ENCODE assay signal across 8 cellular contexts in genomic region chr9:74951725-74952151, GRCh38. TPM values are rescaled to one million over a fixed set of nuclear protein-coding genes. Genes with fewer than 3 reads are reported as not detected.
DNase-seq lines count a peak whose midpoint lies in the region; ATAC-seq and TF ChIP-seq lines count a peak whose summit lies in the region.

No MANE protein-coding gene starts in this region.

- WGBS in H9 (ENCODE audit: extremely low coverage, insufficient read length, low lambda C conversion rate), result no CpG with 5 or more reads among the region's 30 CpGs

- no peak overlapping the region for H2BK20ac ChIP-seq in H9 (ENCODE audit: low read depth, low read length, poor library complexity, severe bottlenecking)

- H3K4ac ChIP-seq in H9 (ENCODE audit: low read depth, low read length), result no peak overlapping the region

- H3K36me3 Mint-ChIP-seq in H9 (ENCODE audit: insufficient read depth in 1 of 3, low read depth in 3 of 3), result peaks cover 0 to 4% (median 3%) of the 10 kb centered on the region in 3 experiments; a peak in 4 of 7 replicates
- peaks cover 26% of the 10 kb centered on the region for H3K36me3 Mint-ChIP-seq in activated CD4-positive, alpha-beta T cell treated with anti-CD3 and anti-CD28 coated beads for 36 hours (ENCODE audit: low read depth)

- H4K8ac ChIP-seq in H9 (replicated peaks; ENCODE audit: insufficient read length, low read depth, low read length), result no peak overlapping the region

- DNase-seq in GM04504 (ENCODE audit: low read depth), result peak; percentile 3
- DNase-seq in H9, result peak; percentile 46
- DNase-seq in MG63, result peak; percentile 20
- DNase-seq in activated CD4-positive, alpha-beta T cell treated with anti-CD3 and anti-CD28 coated beads for 36 hours, result peak; percentile 65
- DNase-seq in choroid plexus epithelial cell (ENCODE audit: low read depth), result peak; percentile 20
- peak; percentile 58 to 93 for DNase-seq in left lung
- DNase-seq in stimulated activated CD4-positive, alpha-beta T cell treated with anti-CD3 and anti-CD28 coated beads, Interleukin-2, amount 100 ng/mL, for 4 hours (ENCODE audit: low read depth), result peak; percentile 7
- DNase-seq in dedifferentiated amniotic fluid mesenchymal stem cell (ENCODE audit: extremely low spot score), result no peak

- no peak overlapping the region for H2BK15ac ChIP-seq in H9 (ENCODE audit: low read depth, low read length)

- H2AFZ ChIP-seq in H9 (ENCODE audit: low read length), result no peak overlapping the region

- no peak overlapping the region for H4K5ac ChIP-seq in H9 (ENCODE audit: insufficient read length, low read depth, low read length)

- ATAC-seq in activated CD4-positive, alpha-beta T cell treated with anti-CD3 and anti-CD28 coated beads for 36 hours, result peak; percentile 28
- peak; percentile 41 for ATAC-seq in left lung

- H3K9ac ChIP-seq in H9 (ENCODE audit: extremely low read depth, insufficient read length, low read length), result peak overlapping the region; percentile 57

- no peak overlapping the region for H2BK5ac ChIP-seq in H9 (ENCODE audit: insufficient read length, low read length)

- H3T11ph ChIP-seq in H9 (ENCODE audit: low read length), result no peak overlapping the region

- peak overlapping the region; percentile 93 to 98 for H3K4me3 Mint-ChIP-seq in H9
- peak overlapping the region; percentile 93 for H3K4me3 Mint-ChIP-seq in activated CD4-positive, alpha-beta T cell treated with anti-CD3 and anti-CD28 coated beads for 36 hours

- peaks cover 4% of the 10 kb centered on the region for H3K27me3 Mint-ChIP-seq in H9 (ENCODE audit: low read depth)
- H3K27me3 Mint-ChIP-seq in activated CD4-positive, alpha-beta T cell treated with anti-CD3 and anti-CD28 coated beads for 36 hours, result no peaks in the 10 kb centered on the region

- intact Hi-C loops in activated CD4-positive, alpha-beta T cell treated with anti-CD3 and anti-CD28 coated beads for 36 hours (cut with DNase I, micrococcal nuclease), result loop anchor here (1.0 to 10.0 kb wide), 10 partner anchors 77 to 1817 kb away; partner anchors contain the start of genes CARNMT1 (in 2 of the 2), NMRK1 (in 2 of the 2), OSTF1 (in 2 of the 2) and RFK (in 1 of the 2)
- intact Hi-C loops in left lung (cut with DNase I), result no loop called here

- H2BK120ac ChIP-seq in H9 (ENCODE audit: low read depth, low read length, poor library complexity, severe bottlenecking), result no peak overlapping the region

- TF ChIP-seq CTCF in H9 (conservative IDR thresholded peaks at IDR 0.05) (no peak), choroid plexus epithelial cell (conservative IDR thresholded peaks at IDR 0.05; ENCODE audit: low read depth, low read length) (no peak), left lung (IDR thresholded peaks at IDR 0.05) (no peak)

- no peaks in the 10 kb centered on the region for H3K79me2 ChIP-seq in H9 (ENCODE audit: insufficient read depth, low read length)

- no peak overlapping the region for H4K91ac ChIP-seq in H9 (ENCODE audit: insufficient read length, low read depth, low read length)

- H3K27ac ChIP-seq in H9 (ENCODE audit: insufficient read length, low read depth, low read length), result no peak overlapping the region
- H3K27ac ChIP-seq in left lung, result peak overlapping the region; percentile 92 to 99

- POLR2A ChIA-PET in activated CD4-positive, alpha-beta T cell treated with anti-CD3 and anti-CD28 coated beads for 36 hours (lab: Charles Lee), result interaction anchor here (0.6 to 1.5 kb wide), 4 partner anchors 75 to 609 kb away, joined by 3 to 4 read pairs (median 4); partner anchors contain the start of genes CARNMT1, NMRK1 and OSTF1

- H2BK12ac ChIP-seq in H9 (ENCODE audit: insufficient read length, low read depth, low read length), result no peak overlapping the region

- no peaks in the 10 kb centered on the region; the same call in 1 of the 2 replicates for H3K4me1 ChIP-seq in H9 (ENCODE audit: insufficient read depth, low read length)
- peaks cover 0 to 14% of the 10 kb centered on the region in 2 donors for H3K4me1 ChIP-seq in left lung

- no peaks in the 10 kb centered on the region for H3K9me3 Mint-ChIP-seq in H9
- no peaks in the 10 kb centered on the region for H3K9me3 Mint-ChIP-seq in activated CD4-positive, alpha-beta T cell treated with anti-CD3 and anti-CD28 coated beads for 36 hours (ENCODE audit: low read depth)

- H3K36me3 ChIP-seq in MG63 (no peaks in the 10 kb centered on the region; the same call in 1 of the 2 replicates), left lung (no peaks in the 10 kb centered on the region)

- peak overlapping the region; percentile 83 for H3K14ac ChIP-seq in H9 (ENCODE audit: insufficient read depth, low read length)

- H4K20me1 ChIP-seq in H9 (ENCODE audit: control insufficient read depth, insufficient read depth, insufficient read length), result peaks cover 2% of the 10 kb centered on the region

- H3K23ac ChIP-seq in H9 (ENCODE audit: insufficient read length, low read depth, low read length), result no peak overlapping the region

- H3K4me2 ChIP-seq in H9 (ENCODE audit: insufficient read depth, insufficient read length, low read length), result peak overlapping the region; percentile 73

- H3K27ac Mint-ChIP-seq in H9, result peak overlapping the region; percentile 90 to 94 (median 94); a peak in 6 of 7 replicates
- H3K27ac Mint-ChIP-seq in activated CD4-positive, alpha-beta T cell treated with anti-CD3 and anti-CD28 coated beads for 36 hours, result peak overlapping the region; percentile 96

- no peak overlapping the region for H3K56ac ChIP-seq in H9 (ENCODE audit: insufficient read length, low read depth, low read length)

- H3K9me3 ChIP-seq in H9 (ENCODE audit: control insufficient read depth, low read depth, low read length) (no peaks in the 10 kb centered on the region), MG63 (no peaks in the 10 kb centered on the region), left lung (no peaks in the 10 kb centered on the region)

- H3K27me3 ChIP-seq in H9 (ENCODE audit: insufficient read depth, low read length) (no peaks in the 10 kb centered on the region), MG63 (no peaks in the 10 kb centered on the region), left lung (no peaks in the 10 kb centered on the region)

- no peaks in the 10 kb centered on the region for H3K79me1 ChIP-seq in H9 (ENCODE audit: insufficient read depth, low read depth, low read length, poor library complexity, severe bottlenecking)

- CTCF ChIA-PET in activated CD4-positive, alpha-beta T cell treated with anti-CD3 and anti-CD28 coated beads for 36 hours (lab: Charles Lee), result interaction anchor here (0.6 to 3.1 kb wide), 15 partner anchors 10 to 194 kb away, joined by 3 to 12 read pairs (median 7); partner anchors contain the start of genes CARNMT1, NMRK1 and OSTF1

- H3K23me2 ChIP-seq in H9 (ENCODE audit: insufficient read length, low read depth, low read length, poor library complexity, severe bottlenecking), result peaks cover 3% of the 10 kb centered on the region

- H3K4me3 ChIP-seq in MG63, result peak overlapping the region; percentile 91
- H3K4me3 ChIP-seq in choroid plexus epithelial cell (ENCODE audit: low read depth, low read length), result peak overlapping the region; percentile 75
- H3K4me3 ChIP-seq in left lung, result peak overlapping the region; percentile 86 to 91

- no peak overlapping the region for H3K18ac ChIP-seq in H9 (ENCODE audit: insufficient read length, low read depth, low read length)

- no peak overlapping the region for H2AK5ac ChIP-seq in H9 (ENCODE audit: insufficient read length, low read length)

- H3K4me1 Mint-ChIP-seq in H9, result peaks cover 17 to 21% of the 10 kb centered on the region in 2 experiments
- peaks cover 29% of the 10 kb centered on the region for H3K4me1 Mint-ChIP-seq in activated CD4-positive, alpha-beta T cell treated with anti-CD3 and anti-CD28 coated beads for 36 hours

RNA-seq across cellular contexts. Expression of gene C9orf40, which starts 1.0 kb away (rescaled TPM):
- total RNA-seq in H9 (2021), result 10.3 and 11.4 TPM in 2 replicates
- 6.9 and 9.6 TPM in 2 replicates for total RNA-seq in MG63 (2014; rRNA removed; shearing (Covaris generic); ENCODE audit: low replicate concordance)
- total RNA-seq in activated CD4-positive, alpha-beta T cell treated with anti-CD3 and anti-CD28 coated beads for 36 hours, result 10 to 100 TPM; 14.0 to 19.7 TPM
- total RNA-seq in left lung, result 1 to 10 TPM; 5.2 TPM

Comparison
In these comparisons a context has a peak if more than half of its experiments do, and no peak if none do; other contexts are left out.
1. intact Hi-C loops: an anchor here in activated CD4-positive, alpha-beta T cell treated with anti-CD3 and anti-CD28 coated beads for 36 hours (1.0 to 10.0 kb wide); none called in left lung.